ENCODE assay signal across 12 cellular contexts in genomic region chr15:52163321-52164190, GRCh38. TPM values are rescaled to one million over a fixed set of nuclear protein-coding genes. Genes with fewer than 3 reads are reported as not detected.
A peak's percentile ranks its signal among the peaks of the same experiment; 100 is the strongest.
DNase-seq lines count a peak whose midpoint lies in the region; ATAC-seq and TF ChIP-seq lines count a peak whose summit lies in the region.
"Had no signal": no experiment of that assay in that cellular context is flagged by ENCODE, and none has a peak within 500 bp of the region (broad histone marks: within the 10 kb centered on the region; RNA-seq: fewer than 3 reads in every experiment).

No MANE protein-coding gene starts in this region.

- H3K27ac Mint-ChIP-seq in activated T-cell treated with anti-CD3 and anti-CD28 coated beads, Interleukin-2, amount 50 U/mL, for 72 hours = no peak overlapping the region

- H3K14ac ChIP-seq in mesenchymal stem cell (ENCODE audit: low read length in 2 of 2) = no peak overlapping the region

- no peak for TF ChIP-seq POLR2A in HCT116 (IDR thresholded peaks at IDR 0.05; ENCODE audit: borderline replicate concordance, extremely low read depth, insufficient read depth, insufficient read length)

- H3K23ac ChIP-seq in mesenchymal stem cell (ENCODE audit: low read length in 2 of 2) = no peak overlapping the region

- H3K4me3 Mint-ChIP-seq in activated T-cell treated with anti-CD3 and anti-CD28 coated beads, Interleukin-2, amount 50 U/mL, for 72 hours = no peak overlapping the region
- H3K4me3 Mint-ChIP-seq: naive thymus-derived CD8-positive, alpha-beta T cell had no signal

- H2BK15ac ChIP-seq in mesenchymal stem cell (ENCODE audit: low read depth, poor library complexity, severe bottlenecking) = no peak overlapping the region

- no peak overlapping the region for H3K4me2 ChIP-seq in HCT116 (ENCODE audit: low read length)
- H3K4me2 ChIP-seq in mesenchymal stem cell (ENCODE audit: low read length, poor library complexity, severe bottlenecking) = no peak overlapping the region

- intact Hi-C loops in HCT116 (cut with micrococcal nuclease) = no loop called here

- no peaks in the 10 kb centered on the region for H3K27me3 Mint-ChIP-seq in activated T-cell treated with anti-CD3 and anti-CD28 coated beads, Interleukin-2, amount 50 U/mL, for 72 hours (ENCODE audit: low read depth)
- H3K27me3 Mint-ChIP-seq: naive thymus-derived CD8-positive, alpha-beta T cell had no signal

- peak; percentile 72 for ATAC-seq in HCT116
- ATAC-seq in activated T-cell treated with anti-CD3 and anti-CD28 coated beads, Interleukin-2, amount 50 U/mL, for 72 hours (replicated peaks in 1 of 2) = no peak

- H3K9ac ChIP-seq in HCT116 (ENCODE audit: low read length) (no peak overlapping the region), mesenchymal stem cell (ENCODE audit: low read length) (no peak overlapping the region)

- RAD21 ChIA-PET in HCT116 (lab: Charles Lee; ENCODE audit: low non-redundant PET in 1 of 2, low total read pairs in 2 of 2, uncharacterized antibody in 2 of 2, unreplicated experiment in 2 of 2) = no interaction called here

- H3K27me3 ChIP-seq in HCT116 (ENCODE audit: insufficient read depth, low read length) = no peaks in the 10 kb centered on the region
- H3K27me3 ChIP-seq in mesenchymal stem cell (ENCODE audit: control insufficient read depth in 1 of 2, insufficient read depth in 1 of 2, low read length in 2 of 2) = no peaks in the 10 kb centered on the region

- H3K36me3 ChIP-seq in HCT116 (ENCODE audit: control insufficient read depth in 1 of 2, insufficient read depth in 2 of 2, low read length in 2 of 2) = no peaks in the 10 kb centered on the region
- peaks cover 18 to 26% of the 10 kb centered on the region in 2 experiments for H3K36me3 ChIP-seq in mesenchymal stem cell (ENCODE audit: control insufficient read depth in 1 of 2, insufficient read depth in 2 of 2, low read depth in 1 of 2, low read length in 2 of 2)

- H3K4ac ChIP-seq in mesenchymal stem cell (ENCODE audit: low read depth in 1 of 2, low read length in 2 of 2) = no peak overlapping the region

- no peak overlapping the region for H2BK5ac ChIP-seq in mesenchymal stem cell (ENCODE audit: low read depth, low read length, poor library complexity, severe bottlenecking)

- POLR2A ChIA-PET in HCT116 (lab: Charles Lee) = interaction anchor here (0.7 kb wide), 1 partner anchor 16 kb away, joined by 3 read pairs; no protein-coding TSS in a partner anchor

- H2BK120ac ChIP-seq in mesenchymal stem cell (ENCODE audit: low read depth, low read length) = no peak overlapping the region

- H3K4me1 Mint-ChIP-seq in activated T-cell treated with anti-CD3 and anti-CD28 coated beads, Interleukin-2, amount 50 U/mL, for 72 hours (ENCODE audit: low read depth) = peaks cover 24% of the 10 kb centered on the region

- no TSS peak for BruUV-seq in HCT116 (replicated peaks; lab: Mats Ljungman, UMichigan)

- peak; percentile 34; the same call in 1 of the 2 replicates for TF ChIP-seq RAD21 in HCT116 (IDR thresholded peaks at IDR 0.05; ENCODE audit: low read depth)

- H2AK5ac ChIP-seq in mesenchymal stem cell (ENCODE audit: low read length, severe bottlenecking) = no peak overlapping the region

- H3K36me3 Mint-ChIP-seq in activated T-cell treated with anti-CD3 and anti-CD28 coated beads, Interleukin-2, amount 50 U/mL, for 72 hours (ENCODE audit: insufficient read depth in 2 of 2) = no peaks in the 10 kb centered on the region

- CTCF ChIA-PET in HCT116 (lab: Charles Lee) = no interaction called here

- H3K4me1 ChIP-seq in HCT116 (ENCODE audit: control insufficient read depth in 1 of 2, insufficient read depth in 2 of 2, low read length in 2 of 2) (no peaks in the 10 kb centered on the region), mesenchymal stem cell (ENCODE audit: control insufficient read depth, insufficient read depth, low read depth, low read length) (peaks cover 6% of the 10 kb centered on the region)

- H4K8ac ChIP-seq in mesenchymal stem cell (ENCODE audit: low read length) = peak overlapping the region; percentile 47

- no peaks in the 10 kb centered on the region for H3K9me3 ChIP-seq in HCT116 (ENCODE audit: control insufficient read depth in 1 of 2, insufficient read depth in 1 of 2, low read depth in 1 of 2, low read length in 2 of 2)
- H3K9me3 ChIP-seq in mesenchymal stem cell (ENCODE audit: control insufficient read depth, low read length) = no peaks in the 10 kb centered on the region

- WGBS in mesenchymal stem cell = 91% methylated on average over 17 of the region's 19 CpGs

- H4K20me1 ChIP-seq in HCT116 (ENCODE audit: insufficient read depth) = no peaks in the 10 kb centered on the region

- peaks cover 23% of the 10 kb centered on the region for H3K79me1 ChIP-seq in mesenchymal stem cell (replicated peaks; ENCODE audit: low read length, poor library complexity, severe bottlenecking)

- no peak overlapping the region for H3K4me3 ChIP-seq in HCT116 (replicated peaks in 1 of 2; ENCODE audit: low read depth in 1 of 2, low read length in 2 of 2)
- no peak overlapping the region for H3K4me3 ChIP-seq in mesenchymal stem cell (ENCODE audit: insufficient read depth in 1 of 2, low read depth in 1 of 2, low read length in 2 of 2)

- H3K79me2 ChIP-seq in HCT116 (ENCODE audit: insufficient read depth, low read length) = 0 out of 2 replicates have a peak, but pooled peaks cover 3% of the 10 kb centered on the region

- H3K9me2 ChIP-seq in HCT116 (ENCODE audit: insufficient read depth) = no peaks in the 10 kb centered on the region

- H3K9me3 Mint-ChIP-seq in activated T-cell treated with anti-CD3 and anti-CD28 coated beads, Interleukin-2, amount 50 U/mL, for 72 hours = peaks cover 0 to 1% of the 10 kb centered on the region in 2 donors
- H3K9me3 Mint-ChIP-seq: naive thymus-derived CD8-positive, alpha-beta T cell had no signal

- no peak overlapping the region for H2BK12ac ChIP-seq in mesenchymal stem cell (ENCODE audit: low read length in 2 of 2)

- H4K91ac ChIP-seq in mesenchymal stem cell (ENCODE audit: low read length) = peak overlapping the region; percentile 84

- no peak overlapping the region for H3K27ac ChIP-seq in HCT116 (ENCODE audit: low read depth, low read length)
- H3K27ac ChIP-seq in mesenchymal stem cell (ENCODE audit: low read length, poor library complexity, severe bottlenecking) = no peak overlapping the region
- H3K27ac ChIP-seq: HL-60 had no signal

- peak; percentile 35 for DNase-seq in Daoy (ENCODE audit: low read depth)
- DNase-seq in HCT116 (ENCODE audit: low read depth, low spot score) = no peak
- peak; percentile 12 to 18 for DNase-seq in activated T-cell treated with anti-CD3 and anti-CD28 coated beads, Interleukin-2, amount 50 U/mL, for 72 hours
- no peak for DNase-seq in mesenchymal stem cell
- DNase-seq in DMS53 treated with DMSO at 0.1 percent for 48 hours (lab: John Stamatoyannopoulos, UW; ENCODE audit: unreplicated experiment) = no peak
- DNase-seq in NCI-H510A treated with DMSO at 0.1 percent for 48 hours (lab: John Stamatoyannopoulos, UW) = no peak
- DNase-seq in T1000 (lab: John Stamatoyannopoulos, UW) = no peak
- DNase-seq: head of caudate nucleus, NCI-H2081 had no signal

- H3K18ac ChIP-seq in mesenchymal stem cell (ENCODE audit: low read depth in 1 of 2, low read length in 2 of 2) = no peak overlapping the region

- H2AFZ ChIP-seq in HCT116 (ENCODE audit: low read depth, low read length, poor library complexity, severe bottlenecking) (no peak overlapping the region), mesenchymal stem cell (ENCODE audit: low read depth, low read length) (no peak overlapping the region)

- TF ChIP-seq CTCF in HCT116 (IDR thresholded peaks at IDR 0.05 in 2 of 3, conservative IDR thresholded peaks at IDR 0.05 in 1 of 3; ENCODE audit: borderline replicate concordance in 1 of 3, insufficient read depth in 1 of 3, low read depth in 2 of 3, low read length in 2 of 3) = peak; percentile 7 to 57 (median 56); a peak in 4 of 6 replicates

TF ChIP-seq in HCT116, 20 proteins besides CTCF, POLR2A, EP300 and RAD21 (continues in another document):
- no peak for TF ChIP-seq ATF3 (IDR thresholded peaks at IDR 0.05)
- TF ChIP-seq EGR1 (IDR thresholded peaks at IDR 0.05; ENCODE audit: low read depth) = no peak
- TF ChIP-seq FOSL1 (IDR thresholded peaks at IDR 0.05; ENCODE audit: low read depth) = no peak
- no peak for TF ChIP-seq POLR2AphosphoS5 (IDR thresholded peaks at IDR 0.05; ENCODE audit: low read depth, low read length)
- TF ChIP-seq JUND (IDR thresholded peaks at IDR 0.05) = no peak
- no peak for TF ChIP-seq YY1 (IDR thresholded peaks at IDR 0.05; ENCODE audit: extremely low read depth, insufficient replicate concordance, low read depth, low read length)
- no peak for TF ChIP-seq ELF1 (IDR thresholded peaks at IDR 0.05; ENCODE audit: borderline replicate concordance, low read depth)
- TF ChIP-seq CBX3 (IDR thresholded peaks at IDR 0.05; ENCODE audit: low read depth) = no peak
- TF ChIP-seq SRF (IDR thresholded peaks at IDR 0.05; ENCODE audit: low read depth) = no peak

RNA-seq across cellular contexts. Expression of gene GNB5, which starts 27.6 kb away (rescaled TPM):
- 35.4 and 60.7 TPM in 2 replicates for total RNA-seq in Daoy (2014; rRNA removed; shearing (Covaris generic))
- total RNA-seq in HCT116 (2021; ENCODE audit: unreplicated experiment) = 27.6 TPM
- 26.0 and 26.4 TPM in 2 replicates for polyA plus RNA-seq in HCT116 (2012)
- 10 to 100 TPM; 26.8 to 38.8 TPM for total RNA-seq in activated T-cell treated with anti-CD3 and anti-CD28 coated beads, Interleukin-2, amount 50 U/mL, for 72 hours
- polyA plus RNA-seq in mesenchymal stem cell (2013, experiment 1 of 2) = 15.8 TPM
- polyA plus RNA-seq in mesenchymal stem cell (2013, experiment 2 of 2) = 15.7 TPM

RNA-seq across cellular contexts. Expression of gene BCL2L10, which starts 51.0 kb away (rescaled TPM):
- total RNA-seq in Daoy (2014; rRNA removed; shearing (Covaris generic)) = not detected in 2 replicates
- not detected for total RNA-seq in HCT116 (2021; ENCODE audit: unreplicated experiment)
- not detected in 2 replicates for polyA plus RNA-seq in HCT116 (2012)
- under 1 TPM in 1 of 2 donors, not detected in 1; 0.31 TPM for total RNA-seq in activated T-cell treated with anti-CD3 and anti-CD28 coated beads, Interleukin-2, amount 50 U/mL, for 72 hours
- polyA plus RNA-seq in mesenchymal stem cell (2013, experiment 1 of 2) = 0.06 TPM
- polyA plus RNA-seq in mesenchymal stem cell (2013, experiment 2 of 2) = not detected
- total RNA-seq: T-helper 1 cell treated with Interleukin-12 subunit alpha and Interleukin-12 subunit beta and Interleukin-4 antibody, amounts not matched to agents 30 ng/mL and 1 ng/mL, for 36 hours had no signal
- polyA plus RNA-seq: naive thymus-derived CD8-positive, alpha-beta T cell had no signal

Comparison
In these comparisons a context has a peak if more than half of its experiments do, and no peak if none do; other contexts are left out.
1. DNase-seq: peak in Daoy (single experiment) and activated T-cell treated with anti-CD3 and anti-CD28 coated beads, Interleukin-2, amount 50 U/mL, for 72 hours (2 of 2); none in HCT116 (single experiment), mesenchymal stem cell (single experiment), DMS53 treated with DMSO at 0.1 percent for 48 hours (single experiment), NCI-H510A treated with DMSO at 0.1 percent for 48 hours (single experiment) and T1000 (single experiment).